In the genomic region with DNA sequence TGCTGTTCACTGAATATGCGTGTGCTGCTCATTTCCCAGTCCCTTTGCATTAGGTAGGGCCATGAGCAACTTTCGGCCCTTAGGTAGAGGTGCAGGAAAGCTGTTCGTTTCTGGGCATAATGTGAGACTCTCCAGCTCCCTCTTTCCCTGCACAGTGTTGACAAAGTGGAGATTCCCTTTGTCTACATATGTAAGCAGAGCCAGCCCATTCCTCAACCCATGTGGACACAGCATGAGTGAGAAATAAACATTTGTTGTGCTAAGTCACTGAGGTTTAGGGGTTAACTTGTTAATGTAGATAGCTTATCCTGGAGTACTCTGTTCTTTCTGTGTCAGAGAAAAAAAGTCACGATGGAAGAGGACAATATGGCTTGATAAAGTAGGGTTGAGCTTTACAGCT, we compare ENCODE assay signal across 30 cellular contexts.
"Had no signal": no experiment of that assay in that cellular context is flagged by ENCODE, and none has a peak within 500 bp of the region (broad histone marks: within the 10 kb centered on the region; RNA-seq: fewer than 3 reads in every experiment).

No MANE protein-coding gene starts in this region.

- H3K27me3 ChIP-seq: left lung, pancreas, stomach, suprapubic skin, tibial artery, upper lobe of right lung had no signal

- DNase-seq: immature natural killer cell; kidney; left colon; left lung; lower lobe of right lung; mammary epithelial cell; mesenchymal stem cell; naive B cell; natural killer cell; nephron progenitor cell; pancreas; posterior cingulate gyrus; retina; right cardiac atrium; stimulated activated CD4-positive, alpha-beta T cell treated with anti-CD3 and anti-CD28 coated beads, Interleukin-12 subunit alpha, Interleukin-12 subunit beta, amount 100 ng/mL, for 4 hours; stimulated activated CD4-positive, alpha-beta T cell treated with anti-CD3 and anti-CD28 coated beads, Interleukin-15, amount 100 ng/mL, for 24 hours; stimulated activated CD4-positive, alpha-beta T cell treated with anti-CD3 and anti-CD28 coated beads, Interleukin-2, amount 100 ng/mL, for 24 hours; stimulated activated CD4-positive, alpha-beta T cell treated with anti-CD3 and anti-CD28 coated beads, Interleukin-4, amount 100 ng/mL, for 1 hour; stimulated activated naive B cell treated with anti-CD40 and anti-IgM and Interleukin-4, amounts not matched to agents 10 μg/mL and 1 μg/mL and 100 μg/mL, for 72 hours; stimulated activated naive CD8-positive, alpha-beta T cell treated with anti-CD3 and anti-CD28 coated beads, Interleukin-15, Interleukin-2, amounts not matched to agents 100 U/mL and 50 U/mL, for 24 hours; stomach; tibial artery; trophoblast cell; upper lobe of right lung had no signal

- H3K27ac Mint-ChIP-seq: immature natural killer cell; mesothelial cell of epicardium; natural killer cell; nephron progenitor cell; stimulated activated naive B cell treated with anti-CD40 and anti-IgM and Interleukin-4, amounts not matched to agents 10 μg/mL and 1 μg/mL and 100 μg/mL, for 72 hours had no signal

- H3K36me3 ChIP-seq: left lung, lower lobe of right lung, pancreas, prostate gland, stomach, suprapubic skin, thoracic aorta, tibial artery, upper lobe of right lung had no signal

- H3K4me3 Mint-ChIP-seq: immature natural killer cell; mesothelial cell of epicardium; naive B cell; natural killer cell; nephron progenitor cell; stimulated activated naive B cell treated with anti-CD40 and anti-IgM and Interleukin-4, amounts not matched to agents 10 μg/mL and 1 μg/mL and 100 μg/mL, for 72 hours had no signal

- H3K4me1 ChIP-seq: left lung, lower lobe of right lung, pancreas, prostate gland, stomach, suprapubic skin, tibial artery, upper lobe of right lung had no signal

- H3K27ac ChIP-seq: left lung, lower lobe of right lung, pancreas, prostate gland, skin epidermis, stomach, suprapubic skin, thoracic aorta, tibial artery, upper lobe of right lung had no signal

- H3K4me3 ChIP-seq: left lung, lower lobe of right lung, pancreas, prostate gland, skin epidermis, stomach, suprapubic skin, thoracic aorta, tibial artery, upper lobe of right lung had no signal

- H3K9me3 ChIP-seq: lower lobe of right lung, pancreas, prostate gland, thoracic aorta, tibial artery, upper lobe of right lung had no signal

- H3K36me3 Mint-ChIP-seq: immature natural killer cell, natural killer cell had no signal

- H3K4me1 Mint-ChIP-seq: immature natural killer cell, mesothelial cell of epicardium, naive B cell, natural killer cell, nephron progenitor cell had no signal

- ATAC-seq: left colon; left lung; lower lobe of right lung; natural killer cell; pancreas; right cardiac atrium; sciatic nerve; stimulated activated naive B cell treated with anti-CD40 and anti-IgM and Interleukin-4, amounts not matched to agents 10 μg/mL and 1 μg/mL and 100 μg/mL, for 72 hours; stimulated activated naive CD8-positive, alpha-beta T cell treated with anti-CD3 and anti-CD28 coated beads, Interleukin-15, Interleukin-2, amounts not matched to agents 100 U/mL and 50 U/mL, for 24 hours; upper lobe of right lung had no signal
